In genomic region chr4:89298788-89299152, GRCh38 we compare ENCODE assay signal across 8 cellular contexts. TPM values are rescaled to one million over a fixed set of nuclear protein-coding genes. Genes with fewer than 3 reads are reported as not detected.
DNase-seq lines count a peak whose midpoint lies in the region; ATAC-seq, FAIRE-seq and TF ChIP-seq lines count a peak whose summit lies in the region.

No MANE protein-coding gene starts in this region.

- TF ChIP-seq POLR2A in body of pancreas (IDR thresholded peaks at IDR 0.05), result no peak

- H3K27ac ChIP-seq in body of pancreas, result peak overlapping the region; percentile 78 to 93 (median 92)

- WGBS in body of pancreas, 2 donors, result 0 to 4% methylated on average over 2 of the region's 2 CpGs

- H3K4me1 ChIP-seq in body of pancreas, result peaks cover 78% of the 10 kb centered on the region

- H3K36me3 ChIP-seq in body of pancreas (replicated peaks in 1 of 2; ENCODE audit: insufficient read depth in 1 of 2, low read depth in 2 of 2), result no peaks in the 10 kb centered on the region

- no peaks in the 10 kb centered on the region for H3K9me3 ChIP-seq in body of pancreas

- peak overlapping the region in 1 of 2 donors; percentile 24 for H3K4me3 ChIP-seq in body of pancreas

- DNase-seq in ELR (ENCODE audit: low read depth), result peak; percentile 10
- DNase-seq in MV-4-11 (lab: John Stamatoyannopoulos, UW), result peak; percentile 46
- no peak for DNase-seq in body of pancreas
- DNase-seq in myocyte (ENCODE audit: low read depth), result peak; percentile 39
- no peak for DNase-seq in HK-2 (ENCODE audit: unreplicated experiment)
- no peak for DNase-seq in NCI-H2196 treated with DMSO at 0.1 percent for 48 hours (lab: John Stamatoyannopoulos, UW; ENCODE audit: unreplicated experiment)
- DNase-seq in HTR-8/SVneo (ENCODE audit: insufficient read length, low spot score), result no peak
- DNase-seq in NK-92 treated with Interleukin-12 subunit alpha and Interleukin-12 subunit beta, amount 100 ng/mL, for 24 hours (lab: John Stamatoyannopoulos, UW), result no peak

- no peaks in the 10 kb centered on the region for H3K27me3 ChIP-seq in body of pancreas

- peak in 3 of 7 experiments; percentile 18 to 28 (median 23) for TF ChIP-seq CTCF in body of pancreas (IDR thresholded peaks at IDR 0.05)

- FAIRE-seq in HTR-8/SVneo (lab: Jason Lieb, UNC), result no peak

- ATAC-seq in body of pancreas, result no peak

- intact Hi-C loops in body of pancreas (cut with DNase I), result no loop called here

RNA-seq across cellular contexts. Expression of gene GPRIN3, which starts 8.8 kb away (rescaled TPM):
- total RNA-seq in body of pancreas (1 to 10 TPM; 5.3 to 9.3 TPM), myocyte (0.10 and 0.35 TPM in 2 replicates)
- 0.28 TPM for polyA plus RNA-seq in myocyte (2012)

Comparison
In these comparisons a context has a peak if more than half of its experiments do, and no peak if none do; other contexts are left out.
1. DNase-seq: peak in ELR (single experiment), MV-4-11 (single experiment) and myocyte (single experiment); none in body of pancreas (0 of 4), HK-2 (single experiment), NCI-H2196 treated with DMSO at 0.1 percent for 48 hours (single experiment), HTR-8/SVneo (single experiment) and NK-92 treated with Interleukin-12 subunit alpha and Interleukin-12 subunit beta, amount 100 ng/mL, for 24 hours (single experiment).